1 cellular context compared by ENCODE assay signal in the genomic region with DNA sequence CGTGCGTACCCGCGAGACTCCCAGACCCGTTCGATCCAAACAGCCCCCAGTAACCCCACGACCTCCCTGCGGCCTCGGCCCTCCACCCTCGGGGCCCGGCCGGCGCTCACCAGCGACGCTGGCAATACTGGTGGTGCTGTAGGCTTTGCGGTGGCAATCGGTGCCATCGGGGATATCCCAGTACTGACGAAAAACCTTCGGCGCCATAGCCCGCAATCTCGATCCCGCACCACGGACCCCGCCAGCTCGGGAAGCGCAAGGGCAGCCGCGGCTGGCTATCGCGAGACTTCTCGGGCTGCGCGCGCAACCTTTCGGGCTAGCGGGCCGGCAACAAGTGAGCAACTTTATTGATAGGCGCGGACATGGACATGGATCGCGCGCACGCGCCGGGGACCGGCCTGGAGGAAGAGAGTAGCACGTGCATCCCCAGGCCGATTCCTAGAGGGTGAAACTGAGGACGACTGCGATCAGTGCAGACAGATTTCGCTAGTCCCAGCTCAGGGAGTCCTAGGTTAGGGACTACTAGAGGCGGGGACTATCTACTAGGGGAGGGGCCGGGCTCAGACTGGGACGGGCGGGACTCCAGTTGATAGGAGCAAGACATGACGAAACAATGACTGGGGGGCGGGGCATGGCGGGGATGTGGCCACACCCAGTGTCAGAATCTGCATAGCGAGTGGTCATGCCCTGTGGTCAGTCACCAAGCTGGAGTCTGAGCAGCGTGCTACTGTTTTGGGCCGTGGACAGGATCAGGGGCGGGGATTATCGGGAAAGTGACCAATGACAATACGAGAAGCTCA.
TF ChIP-seq lines count a peak whose summit lies in the region.

Gene NDUFA11, minus strand, starts transcription at position 289 of the 800 bp plus-strand sequence. Its CDS starts 82 bp downstream, at position 207.

TF ChIP-seq in K562, 482 proteins besides CTCF, POLR2A, EP300 and RAD21 (continued from another document and continues in another):
- peak in 1 of 3 experiments; percentile 29; a peak in 1 of 6 replicates for TF ChIP-seq ZBTB11 (CRISPR knock-in tag; IDR thresholded peaks at IDR 0.05)
- TF ChIP-seq FOXP1 (CRISPR knock-in tag; IDR thresholded peaks at IDR 0.05) = peak; percentile 70
- TF ChIP-seq E2F8 (IDR thresholded peaks at IDR 0.05; ENCODE audit: low read depth, partially characterized antibody) = peak; percentile 38
- TF ChIP-seq CBX8 (IDR thresholded peaks at IDR 0.05; ENCODE audit: borderline replicate concordance, extremely low read depth, low read depth, low read length, poor library complexity, severe bottlenecking) = no peak
- peak; percentile 82 for TF ChIP-seq CTBP1 (IDR thresholded peaks at IDR 0.05; ENCODE audit: borderline replicate concordance)
- no peak for TF ChIP-seq MAFG (tag; conservative IDR thresholded peaks at IDR 0.05)
- peak; percentile 21 to 22; a peak in 2 of 4 replicates for TF ChIP-seq ARNT (IDR thresholded peaks at IDR 0.05)
- no peak for TF ChIP-seq KDM1A (IDR thresholded peaks at IDR 0.05)
- TF ChIP-seq BACH1 (tag; IDR thresholded peaks at IDR 0.05) = no peak
- TF ChIP-seq TAF7 (tag; IDR thresholded peaks at IDR 0.05) = peak; percentile 64
- no peak for TF ChIP-seq PPARD (CRISPR knock-in tag; IDR thresholded peaks at IDR 0.05)
- peak; percentile 99 for TF ChIP-seq CHD2 (IDR thresholded peaks at IDR 0.05; ENCODE audit: low read depth, low read length)
- TF ChIP-seq PBX2 (CRISPR knock-in tag; IDR thresholded peaks at IDR 0.05; ENCODE audit: low read depth) = no peak
- TF ChIP-seq PBX2 (tag; conservative IDR thresholded peaks at IDR 0.05; ENCODE audit: low read depth) = no peak
- no peak for TF ChIP-seq RHOXF2B (CRISPR knock-in tag; conservative IDR thresholded peaks at IDR 0.05)
- TF ChIP-seq ZNF766 (CRISPR knock-in tag; conservative IDR thresholded peaks at IDR 0.05) = no peak; the same call in 1 of the 2 replicates
- TF ChIP-seq ZNF584 (CRISPR knock-in tag; IDR thresholded peaks at IDR 0.05; ENCODE audit: low read depth) = no peak
- TF ChIP-seq, protein P1, sequence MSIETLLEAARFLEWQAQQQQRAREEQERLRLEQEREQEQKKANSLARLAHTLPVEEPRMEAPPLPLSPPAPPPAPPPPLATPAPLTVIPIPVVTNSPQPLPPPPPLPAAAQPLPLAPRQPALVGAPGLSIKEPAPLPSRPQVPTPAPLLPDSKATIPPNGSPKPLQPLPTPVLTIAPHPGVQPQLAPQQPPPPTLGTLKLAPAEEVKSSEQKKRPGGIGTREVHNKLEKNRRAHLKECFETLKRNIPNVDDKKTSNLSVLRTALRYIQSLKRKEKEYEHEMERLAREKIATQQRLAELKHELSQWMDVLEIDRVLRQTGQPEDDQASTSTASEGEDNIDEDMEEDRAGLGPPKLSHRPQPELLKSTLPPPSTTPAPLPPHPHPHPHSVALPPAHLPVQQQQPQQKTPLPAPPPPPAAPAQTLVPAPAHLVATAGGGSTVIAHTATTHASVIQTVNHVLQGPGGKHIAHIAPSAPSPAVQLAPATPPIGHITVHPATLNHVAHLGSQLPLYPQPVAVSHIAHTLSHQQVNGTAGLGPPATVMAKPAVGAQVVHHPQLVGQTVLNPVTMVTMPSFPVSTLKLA (conservative IDR thresholded peaks at IDR 0.05) = peak; percentile 98 to 99
- TF ChIP-seq, protein P2, sequence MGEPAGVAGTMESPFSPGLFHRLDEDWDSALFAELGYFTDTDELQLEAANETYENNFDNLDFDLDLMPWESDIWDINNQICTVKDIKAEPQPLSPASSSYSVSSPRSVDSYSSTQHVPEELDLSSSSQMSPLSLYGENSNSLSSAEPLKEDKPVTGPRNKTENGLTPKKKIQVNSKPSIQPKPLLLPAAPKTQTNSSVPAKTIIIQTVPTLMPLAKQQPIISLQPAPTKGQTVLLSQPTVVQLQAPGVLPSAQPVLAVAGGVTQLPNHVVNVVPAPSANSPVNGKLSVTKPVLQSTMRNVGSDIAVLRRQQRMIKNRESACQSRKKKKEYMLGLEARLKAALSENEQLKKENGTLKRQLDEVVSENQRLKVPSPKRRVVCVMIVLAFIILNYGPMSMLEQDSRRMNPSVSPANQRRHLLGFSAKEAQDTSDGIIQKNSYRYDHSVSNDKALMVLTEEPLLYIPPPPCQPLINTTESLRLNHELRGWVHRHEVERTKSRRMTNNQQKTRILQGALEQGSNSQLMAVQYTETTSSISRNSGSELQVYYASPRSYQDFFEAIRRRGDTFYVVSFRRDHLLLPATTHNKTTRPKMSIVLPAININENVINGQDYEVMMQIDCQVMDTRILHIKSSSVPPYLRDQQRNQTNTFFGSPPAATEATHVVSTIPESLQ (CRISPR knock-in tag; IDR thresholded peaks at IDR 0.05) = peak; percentile 86; the same call in 1 of the 2 replicates
- TF ChIP-seq ZNF77 (CRISPR knock-in tag; IDR thresholded peaks at IDR 0.05) = no peak
- TF ChIP-seq CBFB (CRISPR knock-in tag; IDR thresholded peaks at IDR 0.05) = peak; percentile 55; the same call in 1 of the 2 replicates
- TF ChIP-seq RBM25 (IDR thresholded peaks at IDR 0.05; ENCODE audit: low read depth, low read length, severe bottlenecking) = peak; percentile 90
- no peak for TF ChIP-seq IFI16 (CRISPR knock-in tag; IDR thresholded peaks at IDR 0.05)
- no peak for TF ChIP-seq THAP12 (CRISPR knock-in tag; IDR thresholded peaks at IDR 0.05)
- TF ChIP-seq FOXK2 (conservative IDR thresholded peaks at IDR 0.05 in 1 of 2, IDR thresholded peaks at IDR 0.05 in 1 of 2; ENCODE audit: low read depth in 2 of 2) = no peak; a peak in 1 of 4 replicates
- TF ChIP-seq ZNF24 (IDR thresholded peaks at IDR 0.05) = no peak
- peak; percentile 83 for TF ChIP-seq TBP (optimal IDR thresholded peaks at IDR 0.05; ENCODE audit: low read depth, low read length)
- peak; percentile 94 for TF ChIP-seq PHF8 (IDR thresholded peaks at IDR 0.05; ENCODE audit: borderline replicate concordance, low read length)
- peak; percentile 92 for TF ChIP-seq ATF7 (IDR thresholded peaks at IDR 0.05)
- no peak for TF ChIP-seq BRF2 (IDR thresholded peaks at IDR 0.05; ENCODE audit: borderline replicate concordance, insufficient read depth, insufficient read length)
- TF ChIP-seq ZBTB7A (IDR thresholded peaks at IDR 0.05; ENCODE audit: borderline replicate concordance, control insufficient read depth, low read depth, low read length) = 0 out of 2 replicates have a peak, but pooled peaks have one; percentile 58
- no peak for TF ChIP-seq ZNF134 (CRISPR knock-in tag; conservative IDR thresholded peaks at IDR 0.05)
- peak; percentile 50 for TF ChIP-seq RBM39 (optimal IDR thresholded peaks at IDR 0.05; ENCODE audit: low read depth, low read length)
- TF ChIP-seq SMAD4 (CRISPR knock-in tag; conservative IDR thresholded peaks at IDR 0.05) = peak; percentile 61
- peak; percentile 85 for TF ChIP-seq LCOR (CRISPR knock-in tag; IDR thresholded peaks at IDR 0.05)
- no peak for TF ChIP-seq GATA2 (CRISPR knock-in tag; IDR thresholded peaks at IDR 0.05)
- no peak for TF ChIP-seq NFE2L1 (tag; IDR thresholded peaks at IDR 0.05; ENCODE audit: borderline replicate concordance, low read depth)
- TF ChIP-seq THAP7 (CRISPR knock-in tag; IDR thresholded peaks at IDR 0.05) = no peak
- TF ChIP-seq E2F4 (CRISPR knock-in tag; IDR thresholded peaks at IDR 0.05; ENCODE audit: low read depth) = peak; percentile 59; the same call in 1 of the 2 replicates
